In genomic region chr15:73937726-73938125, GRCh38 we compare ENCODE assay signal across 16 cellular contexts. TPM values are rescaled to one million over a fixed set of nuclear protein-coding genes. Genes with fewer than 3 reads are reported as not detected.
DNase-seq lines count a peak whose midpoint lies in the region; ATAC-seq, FAIRE-seq and TF ChIP-seq lines count a peak whose summit lies in the region.
"Had no signal": no experiment of that assay in that cellular context is flagged by ENCODE, and none has a peak within 500 bp of the region (broad histone marks: within the 10 kb centered on the region; RNA-seq: fewer than 3 reads in every experiment).

No MANE protein-coding gene starts in this region.

- no TSS peak for BruUV-seq in PC-9 (replicated peaks; lab: Mats Ljungman, UMichigan)

- DNase-seq in PC-9 (no peak), kidney (peak; percentile 70), posterior vena cava (ENCODE audit: low spot score) (peak; percentile 35), aorta (peak; percentile 38 to 67), NCI-H2029 (lab: John Stamatoyannopoulos, UW) (no peak)
- DNase-seq: ACHN; CD4-positive, CD25-positive, alpha-beta regulatory T cell; DMS53; GF-D8; GM23248 had no signal

- 96 to 99% methylated on average over 11 of the region's 11 CpGs for WGBS in aorta, 2 donors

- H3K27me3 ChIP-seq in PC-9 (ENCODE audit: insufficient read depth, low read depth) (no peaks in the 10 kb centered on the region), aorta (ENCODE audit: control insufficient read depth in 1 of 2, insufficient read depth in 2 of 2, low read length in 1 of 2) (no peaks in the 10 kb centered on the region)
- H3K27me3 ChIP-seq: BLaER1 treated with 17β-estradiol and CSF1 and Interleukin-3, amounts not matched to agents 10 nM and 100 nM had no signal

- H3K27ac ChIP-seq in PC-9, result 0 out of 2 replicates have a peak overlapping the region, but pooled peaks have one; percentile 26
- H3K27ac ChIP-seq in kidney (ENCODE audit: low read depth in 2 of 2, low read length in 2 of 2), result no peak overlapping the region
- H3K27ac ChIP-seq in aorta (ENCODE audit: low read depth in 1 of 2, low read length in 2 of 2), result no peak overlapping the region
- H3K27ac ChIP-seq: BLaER1 treated with 17β-estradiol and CSF1 and Interleukin-3, amounts not matched to agents 10 nM and 100 nM; GM23248 had no signal

- POLR2A ChIA-PET in PC-9 (lab: Charles Lee; ENCODE audit: unreplicated experiment), result no interaction called here

- peaks cover 64% of the 10 kb centered on the region for H3K79me2 ChIP-seq in PC-9 (ENCODE audit: low read depth)

- ATAC-seq in aorta (ENCODE audit: low FRiP score) (no peak), GM21737 (IDR thresholded peaks at IDR 0.05; ENCODE audit: unreplicated experiment) (no peak), GM21825 (IDR thresholded peaks at IDR 0.05; ENCODE audit: unreplicated experiment) (no peak)
- ATAC-seq: HCT116 had no signal

- H3K4me3 ChIP-seq in PC-9 (peak overlapping the region; percentile 55; the same call in 1 of the 2 replicates), kidney (ENCODE audit: low read length in 2 of 2) (no peak overlapping the region), aorta (ENCODE audit: low read length in 2 of 2) (no peak overlapping the region)
- H3K4me3 ChIP-seq: BLaER1 treated with 17β-estradiol and CSF1 and Interleukin-3, amounts not matched to agents 10 nM and 100 nM; GM23248 had no signal

- H3F3A ChIP-seq in PC-9 (ENCODE audit: insufficient read depth, low read depth), result peaks cover 88% of the 10 kb centered on the region

- FAIRE-seq in kidney (lab: Jason Lieb, UNC), result no peak
- FAIRE-seq: H54, HTR-8/SVneo had no signal

- intact Hi-C loops in PC-9 (cut with micrococcal nuclease; ENCODE audit: unreplicated experiment) (no loop called here), kidney (cut with DNase I) (no loop called here), posterior vena cava (cut with DNase I) (loop anchor here in 1 of 2 donors (5.0 kb wide), 1 partner anchor 670 kb away; no protein-coding TSS in a partner anchor), aorta (cut with DNase I) (no loop called here)

- H3K36me3 ChIP-seq in PC-9 (ENCODE audit: low read depth) (0 out of 2 replicates have a peak, but pooled peaks cover 9% of the 10 kb centered on the region), kidney (ENCODE audit: control insufficient read depth in 1 of 2, insufficient read depth in 2 of 2, low read length in 2 of 2) (no peaks in the 10 kb centered on the region), aorta (ENCODE audit: control insufficient read depth in 1 of 2, insufficient read depth in 2 of 2, low read length in 1 of 2) (no peaks in the 10 kb centered on the region)
- H3K36me3 ChIP-seq: BLaER1 treated with 17β-estradiol and CSF1 and Interleukin-3, amounts not matched to agents 10 nM and 100 nM had no signal

- no peak overlapping the region for H2AFZ ChIP-seq in PC-9
- H2AFZ ChIP-seq: GM23248 had no signal

- no peaks in the 10 kb centered on the region for H4K20me1 ChIP-seq in PC-9 (ENCODE audit: insufficient read depth)

- TF ChIP-seq CTCF in PC-9 (conservative IDR thresholded peaks at IDR 0.05), result no peak
- TF ChIP-seq CTCF in kidney (IDR thresholded peaks at IDR 0.05; ENCODE audit: borderline replicate concordance, extremely low read depth, insufficient read depth), result no peak

- CTCF ChIA-PET in PC-9 (lab: Charles Lee), result no interaction called here

- H3K4me1 ChIP-seq in PC-9 (replicated peaks; ENCODE audit: insufficient read depth), result peaks cover 100% of the 10 kb centered on the region
- H3K4me1 ChIP-seq in kidney (ENCODE audit: control insufficient read depth in 1 of 2, insufficient read depth in 1 of 2, low read depth in 1 of 2, low read length in 2 of 2), result peaks cover 8 to 14% of the 10 kb centered on the region in 2 donors
- peaks cover 5 to 13% of the 10 kb centered on the region in 2 donors for H3K4me1 ChIP-seq in aorta (ENCODE audit: control insufficient read depth in 1 of 2, insufficient read depth in 2 of 2, low read length in 2 of 2)

- H3K9me3 ChIP-seq in PC-9 (ENCODE audit: insufficient read depth, low read depth) (no peaks in the 10 kb centered on the region), kidney (ENCODE audit: control insufficient read depth in 1 of 2, low read length in 2 of 2) (no peaks in the 10 kb centered on the region), aorta (ENCODE audit: control insufficient read depth, low read length) (no peaks in the 10 kb centered on the region)
- H3K9me3 ChIP-seq: BLaER1 treated with 17β-estradiol and CSF1 and Interleukin-3, amounts not matched to agents 10 nM and 100 nM had no signal

- H3K9me2 ChIP-seq in PC-9 (ENCODE audit: insufficient read depth), result no peaks in the 10 kb centered on the region

- H3K9ac ChIP-seq in kidney (ENCODE audit: low read length in 2 of 2), result no peak overlapping the region
- H3K9ac ChIP-seq: BLaER1 treated with 17β-estradiol and CSF1 and Interleukin-3, amounts not matched to agents 10 nM and 100 nM; GM23248 had no signal

- peak overlapping the region; percentile 98 for H3K4me2 ChIP-seq in PC-9
- H3K4me2 ChIP-seq: BLaER1 treated with 17β-estradiol and CSF1 and Interleukin-3, amounts not matched to agents 10 nM and 100 nM had no signal

RNA-seq across cellular contexts. Expression of gene LOXL1, which starts 11.5 kb away (rescaled TPM):
- total RNA-seq in PC-9 (2021) (35.8 and 50.7 TPM in 2 replicates), kidney (33.2 TPM), posterior vena cava (100 to 1,000 TPM in 1 of 2 donors, 10 to 100 TPM in 1; 94.6 to 110 TPM), aorta (100 to 1,000 TPM; 108 to 115 TPM)
- polyA plus RNA-seq in kidney (ENCODE audit: insufficient read depth, low read depth, low replicate concordance) (35.1 TPM), aorta (100 to 1,000 TPM in 1 of 2 donors, 10 to 100 TPM in 1; 49.0 to 138 TPM)

RNA-seq across cellular contexts. Expression of gene STOML1, which starts 54.4 kb away (rescaled TPM):
- total RNA-seq in PC-9 (2021), result 6.0 and 6.1 TPM in 2 replicates
- 22.2 TPM for total RNA-seq in kidney
- 15.0 TPM for polyA plus RNA-seq in kidney (ENCODE audit: insufficient read depth, low read depth, low replicate concordance)
- 10 to 100 TPM; 17.3 to 20.1 TPM for total RNA-seq in posterior vena cava
- total RNA-seq in aorta, result 10 to 100 TPM; 12.9 to 16.4 TPM
- polyA plus RNA-seq in aorta, result 10 to 100 TPM; 10.5 to 19.2 TPM

RNA-seq across cellular contexts. Expression of gene PML, which starts 56.8 kb away (rescaled TPM):
- total RNA-seq in PC-9 (2021) (67.2 and 81.8 TPM in 2 replicates), kidney (82.9 TPM), posterior vena cava (10 to 100 TPM; 49.2 to 50.7 TPM), aorta (10 to 100 TPM; 72.6 to 91.9 TPM)
- polyA plus RNA-seq in kidney (ENCODE audit: insufficient read depth, low read depth, low replicate concordance) (19.6 TPM), aorta (10 to 100 TPM in 1 of 2 donors, 1 to 10 TPM in 1; 8.6 to 45.5 TPM)

Comparison
In these comparisons a context has a peak if more than half of its experiments do, and no peak if none do; other contexts are left out.
1. DNase-seq: peak in kidney (single experiment), posterior vena cava (single experiment) and aorta (2 of 2); none in PC-9 (0 of 2) and NCI-H2029 (single experiment).